ENCODE assay signal across 9 cellular contexts in genomic region chr15:41230345-41230649, GRCh38. TPM values are rescaled to one million over a fixed set of nuclear protein-coding genes. Genes with fewer than 3 reads are reported as not detected.
DNase-seq lines count a peak whose midpoint lies in the region; ATAC-seq, FAIRE-seq and TF ChIP-seq lines count a peak whose summit lies in the region.
"Had no signal": no experiment of that assay in that cellular context is flagged by ENCODE, and none has a peak within 500 bp of the region (broad histone marks: within the 10 kb centered on the region; RNA-seq: fewer than 3 reads in every experiment).

No MANE protein-coding gene starts in this region.

- no peaks in the 10 kb centered on the region for H3K27me3 Mint-ChIP-seq in activated CD4-positive, alpha-beta T cell treated with anti-CD3 and anti-CD28 coated beads for 36 hours
- H3K27me3 Mint-ChIP-seq in activated naive CD8-positive, alpha-beta T cell treated with anti-CD3 and anti-CD28 coated beads, Interleukin-2, amount 50 U/mL, for 24 hours = no peaks in the 10 kb centered on the region

- POLR2A ChIA-PET in activated CD4-positive, alpha-beta T cell treated with anti-CD3 and anti-CD28 coated beads for 36 hours (lab: Charles Lee) = interaction anchor here (1.2 kb wide), 1 partner anchor 53 kb away, joined by 5 read pairs; no protein-coding TSS in a partner anchor

- intact Hi-C loops in activated CD4-positive, alpha-beta T cell treated with anti-CD3 and anti-CD28 coated beads for 36 hours (cut with DNase I, micrococcal nuclease) = loop anchor here (1.0 to 5.0 kb wide), 10 partner anchors 187 to 1347 kb away; partner anchors contain the start of genes CHAC1 (in 1 of the 2), EHD4 (in 1 of the 2), INAFM2 (in 1 of the 2) and JMJD7 (in 1 of the 2)

- peak overlapping the region; percentile 79 for H3K4me3 ChIP-seq in suprapubic skin

- peaks cover 29% of the 10 kb centered on the region for H3K4me1 Mint-ChIP-seq in activated CD4-positive, alpha-beta T cell treated with anti-CD3 and anti-CD28 coated beads for 36 hours
- H3K4me1 Mint-ChIP-seq in activated naive CD8-positive, alpha-beta T cell treated with anti-CD3 and anti-CD28 coated beads, Interleukin-2, amount 50 U/mL, for 24 hours = peaks cover 31% of the 10 kb centered on the region

- no peak for TF ChIP-seq POLR2A in suprapubic skin (IDR thresholded peaks at IDR 0.05)
- TF ChIP-seq POLR2A in GM12891 (IDR thresholded peaks at IDR 0.05; ENCODE audit: low read depth, low read length) = no peak

- H3K9me3 Mint-ChIP-seq in activated CD4-positive, alpha-beta T cell treated with anti-CD3 and anti-CD28 coated beads for 36 hours (ENCODE audit: low read depth) = no peaks in the 10 kb centered on the region
- H3K9me3 Mint-ChIP-seq in activated naive CD8-positive, alpha-beta T cell treated with anti-CD3 and anti-CD28 coated beads, Interleukin-2, amount 50 U/mL, for 24 hours = no peaks in the 10 kb centered on the region

- CTCF ChIA-PET in activated CD4-positive, alpha-beta T cell treated with anti-CD3 and anti-CD28 coated beads for 36 hours (lab: Charles Lee) = interaction anchor here (0.7 to 2.7 kb wide), 11 partner anchors 11 to 417 kb away, joined by 3 to 8 read pairs (median 3); partner anchors contain the start of genes CHAC1, NUSAP1 and OIP5

- H3K27ac Mint-ChIP-seq in activated CD4-positive, alpha-beta T cell treated with anti-CD3 and anti-CD28 coated beads for 36 hours = peak overlapping the region; percentile 86
- peak overlapping the region; percentile 75 for H3K27ac Mint-ChIP-seq in activated naive CD8-positive, alpha-beta T cell treated with anti-CD3 and anti-CD28 coated beads, Interleukin-2, amount 50 U/mL, for 24 hours

- H3K4me1 ChIP-seq in suprapubic skin = peaks cover 25% of the 10 kb centered on the region

- H3K27me3 ChIP-seq in layer of hippocampus (ENCODE audit: control insufficient read depth, insufficient read depth, low read length) (no peaks in the 10 kb centered on the region), suprapubic skin (no peaks in the 10 kb centered on the region)

- no peaks in the 10 kb centered on the region for H3K36me3 Mint-ChIP-seq in activated CD4-positive, alpha-beta T cell treated with anti-CD3 and anti-CD28 coated beads for 36 hours (ENCODE audit: low read depth)
- no peaks in the 10 kb centered on the region for H3K36me3 Mint-ChIP-seq in activated naive CD8-positive, alpha-beta T cell treated with anti-CD3 and anti-CD28 coated beads, Interleukin-2, amount 50 U/mL, for 24 hours (ENCODE audit: low read depth)

- H3K36me3 ChIP-seq in suprapubic skin = no peaks in the 10 kb centered on the region

- no peak for DNase-seq in activated CD4-positive, alpha-beta T cell treated with anti-CD3 and anti-CD28 coated beads for 36 hours
- no peak for DNase-seq in activated CD4-positive, alpha-beta T cell treated with anti-CD3 and anti-CD28 coated beads, Interleukin-2, amount 50 U/mL, for 1 hour
- DNase-seq in activated naive CD8-positive, alpha-beta T cell treated with anti-CD3 and anti-CD28 coated beads, Interleukin-2, amount 50 U/mL, for 24 hours = no peak
- DNase-seq in suprapubic skin (ENCODE audit: low spot score in 2 of 2) (no peak), NCI-H1417 (lab: John Stamatoyannopoulos, UW) (no peak), NK-92 (lab: John Stamatoyannopoulos, UW; ENCODE audit: unreplicated experiment) (no peak), GM12891 (ENCODE audit: insufficient read length, low spot score) (no peak)

- H3K4me3 Mint-ChIP-seq in activated CD4-positive, alpha-beta T cell treated with anti-CD3 and anti-CD28 coated beads for 36 hours = peak overlapping the region; percentile 87
- H3K4me3 Mint-ChIP-seq in activated naive CD8-positive, alpha-beta T cell treated with anti-CD3 and anti-CD28 coated beads, Interleukin-2, amount 50 U/mL, for 24 hours = peak overlapping the region; percentile 84

- H3K9me3 ChIP-seq in suprapubic skin = no peaks in the 10 kb centered on the region

- TF ChIP-seq EP300 in suprapubic skin (IDR thresholded peaks at IDR 0.05) = no peak

- 36% methylated on average over 10 of the region's 10 CpGs for WGBS in suprapubic skin

- ATAC-seq in activated CD4-positive, alpha-beta T cell treated with anti-CD3 and anti-CD28 coated beads for 36 hours = no peak
- ATAC-seq in activated naive CD8-positive, alpha-beta T cell treated with anti-CD3 and anti-CD28 coated beads, Interleukin-2, amount 50 U/mL, for 24 hours = no peak

- TF ChIP-seq CTCF in suprapubic skin (IDR thresholded peaks at IDR 0.05) = no peak

- FAIRE-seq in GM12891 (lab: Jason Lieb, UNC) = no peak

- H3K27ac ChIP-seq in layer of hippocampus (ENCODE audit: low read depth, low read length) (peak overlapping the region; percentile 82), suprapubic skin (peak overlapping the region; percentile 92)

TF ChIP-seq in GM12891, 5 proteins besides CTCF, POLR2A, EP300 and RAD21:
- TF ChIP-seq PAX5 (IDR thresholded peaks at IDR 0.05; ENCODE audit: insufficient read depth, low read length, severe bottlenecking) (no peak), SPI1 (IDR thresholded peaks at IDR 0.05; ENCODE audit: low read depth, low read length) (no peak), POLR2AphosphoS5 (IDR thresholded peaks at IDR 0.05; ENCODE audit: low read depth, low read length) (no peak), TAF1 (IDR thresholded peaks at IDR 0.05; ENCODE audit: low read depth, low read length) (no peak), POU2F2 (IDR thresholded peaks at IDR 0.05; ENCODE audit: low read depth, low read length) (no peak)
TF ChIP-seq in GM12891: peak in this region for 0.

RNA-seq across cellular contexts. Expression of gene EXD1, which starts 0.3 kb away (rescaled TPM):
- not detected for total RNA-seq in activated CD4-positive, alpha-beta T cell treated with anti-CD3 and anti-CD28 coated beads for 36 hours
- under 1 TPM in 1 of 4 donors, not detected in 3; 0.32 TPM for total RNA-seq in suprapubic skin
- polyA plus RNA-seq in GM12891 (2012; ENCODE audit: low read depth, missing spikeins) = not detected
- total RNA-seq: T-helper 2 cell treated with Interferon-gamma antibody and Interleukin-4, amounts not matched to agents 100 ng/mL and 5 ng/mL, for 36 hours had no signal

RNA-seq across cellular contexts. Expression of gene CHP1, which starts 0.8 kb away (rescaled TPM):
- total RNA-seq in activated CD4-positive, alpha-beta T cell treated with anti-CD3 and anti-CD28 coated beads for 36 hours = 10 to 100 TPM; 32.7 to 34.5 TPM
- total RNA-seq in suprapubic skin = 100 to 1,000 TPM; 103 to 187 (median 166) TPM
- 14.3 TPM for polyA plus RNA-seq in GM12891 (2012; ENCODE audit: low read depth, missing spikeins)
